1 cellular context compared by ENCODE assay signal in genomic region chr6:90083891-90084290, GRCh38.
TF ChIP-seq lines count a peak whose summit lies in the region.

No MANE protein-coding gene starts in this region.

TF ChIP-seq in K562, 482 proteins besides CTCF, POLR2A, EP300 and RAD21 (continued from another document):
- TF ChIP-seq, protein P1, sequence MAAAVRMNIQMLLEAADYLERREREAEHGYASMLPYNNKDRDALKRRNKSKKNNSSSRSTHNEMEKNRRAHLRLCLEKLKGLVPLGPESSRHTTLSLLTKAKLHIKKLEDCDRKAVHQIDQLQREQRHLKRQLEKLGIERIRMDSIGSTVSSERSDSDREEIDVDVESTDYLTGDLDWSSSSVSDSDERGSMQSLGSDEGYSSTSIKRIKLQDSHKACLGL (CRISPR knock-in tag; IDR thresholded peaks at IDR 0.05; ENCODE audit: borderline replicate concordance, poor library complexity, severe bottlenecking): no peak
- TF ChIP-seq MTA1 (IDR thresholded peaks at IDR 0.05; ENCODE audit: borderline replicate concordance): peak; percentile 20; the same call in 1 of the 2 replicates
- TF ChIP-seq, protein P2, sequence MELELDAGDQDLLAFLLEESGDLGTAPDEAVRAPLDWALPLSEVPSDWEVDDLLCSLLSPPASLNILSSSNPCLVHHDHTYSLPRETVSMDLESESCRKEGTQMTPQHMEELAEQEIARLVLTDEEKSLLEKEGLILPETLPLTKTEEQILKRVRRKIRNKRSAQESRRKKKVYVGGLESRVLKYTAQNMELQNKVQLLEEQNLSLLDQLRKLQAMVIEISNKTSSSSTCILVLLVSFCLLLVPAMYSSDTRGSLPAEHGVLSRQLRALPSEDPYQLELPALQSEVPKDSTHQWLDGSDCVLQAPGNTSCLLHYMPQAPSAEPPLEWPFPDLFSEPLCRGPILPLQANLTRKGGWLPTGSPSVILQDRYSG (tag; conservative IDR thresholded peaks at IDR 0.05; ENCODE audit: low read depth): no peak
- no peak for TF ChIP-seq CHD4 (IDR thresholded peaks at IDR 0.05; ENCODE audit: insufficient read depth, insufficient replicate concordance, low read depth, low read length, poor library complexity, severe bottlenecking)
- 0 out of 2 replicates have a peak, but pooled peaks have one; percentile 59 for TF ChIP-seq ZNF766 (CRISPR knock-in tag; conservative IDR thresholded peaks at IDR 0.05)
- no peak for TF ChIP-seq CREB5 (CRISPR knock-in tag; IDR thresholded peaks at IDR 0.05)
- TF ChIP-seq SMARCE1 (IDR thresholded peaks at IDR 0.05): peak; percentile 69; the same call in 1 of the 2 replicates
- TF ChIP-seq NFE2 (IDR thresholded peaks at IDR 0.05; ENCODE audit: low read depth): peak; percentile 79
- TF ChIP-seq, protein P3, sequence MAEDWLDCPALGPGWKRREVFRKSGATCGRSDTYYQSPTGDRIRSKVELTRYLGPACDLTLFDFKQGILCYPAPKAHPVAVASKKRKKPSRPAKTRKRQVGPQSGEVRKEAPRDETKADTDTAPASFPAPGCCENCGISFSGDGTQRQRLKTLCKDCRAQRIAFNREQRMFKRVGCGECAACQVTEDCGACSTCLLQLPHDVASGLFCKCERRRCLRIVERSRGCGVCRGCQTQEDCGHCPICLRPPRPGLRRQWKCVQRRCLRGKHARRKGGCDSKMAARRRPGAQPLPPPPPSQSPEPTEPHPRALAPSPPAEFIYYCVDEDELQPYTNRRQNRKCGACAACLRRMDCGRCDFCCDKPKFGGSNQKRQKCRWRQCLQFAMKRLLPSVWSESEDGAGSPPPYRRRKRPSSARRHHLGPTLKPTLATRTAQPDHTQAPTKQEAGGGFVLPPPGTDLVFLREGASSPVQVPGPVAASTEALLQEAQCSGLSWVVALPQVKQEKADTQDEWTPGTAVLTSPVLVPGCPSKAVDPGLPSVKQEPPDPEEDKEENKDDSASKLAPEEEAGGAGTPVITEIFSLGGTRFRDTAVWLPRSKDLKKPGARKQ (CRISPR knock-in tag; IDR thresholded peaks at IDR 0.05): no peak
- TF ChIP-seq HSF4 (CRISPR knock-in tag; IDR thresholded peaks at IDR 0.05; ENCODE audit: borderline replicate concordance): no peak
- TF ChIP-seq VEZF1 (CRISPR knock-in tag; IDR thresholded peaks at IDR 0.05): peak; percentile 94
- TF ChIP-seq XRCC5 (IDR thresholded peaks at IDR 0.05; ENCODE audit: low read depth, low read length): no peak
- peak; percentile 37; the same call in 1 of the 2 replicates for TF ChIP-seq RNF2 (IDR thresholded peaks at IDR 0.05)
- peak in 1 of 2 experiments; percentile 70; a peak in 2 of 4 replicates for TF ChIP-seq RCOR1 (IDR thresholded peaks at IDR 0.05; ENCODE audit: borderline replicate concordance in 1 of 2, low read depth in 2 of 2, low read length in 2 of 2)
- no peak for TF ChIP-seq JUND (IDR thresholded peaks at IDR 0.05; ENCODE audit: borderline replicate concordance, low read depth, low read length)
- TF ChIP-seq JUND (tag; IDR thresholded peaks at IDR 0.05; ENCODE audit: borderline replicate concordance, low read depth, low read length): 0 out of 3 replicates have a peak, but pooled peaks have one; percentile 9
- peak; percentile 59; the same call in 1 of the 2 replicates for TF ChIP-seq ZEB2 (IDR thresholded peaks at IDR 0.05)
- peak; percentile 49; the same call in 1 of the 2 replicates for TF ChIP-seq SMARCA4 (IDR thresholded peaks at IDR 0.05)
- no peak for TF ChIP-seq RBM17 (IDR thresholded peaks at IDR 0.05; ENCODE audit: borderline replicate concordance, low read depth, low read length)
- TF ChIP-seq EGR1 (conservative IDR thresholded peaks at IDR 0.05): peak; percentile 58
- TF ChIP-seq DPF2 (IDR thresholded peaks at IDR 0.05): peak; percentile 56; the same call in 1 of the 2 replicates
- no peak for TF ChIP-seq AFF4 (CRISPR knock-in tag; IDR thresholded peaks at IDR 0.05)
- peak; percentile 39; the same call in 1 of the 2 replicates for TF ChIP-seq FOSL1 (tag; conservative IDR thresholded peaks at IDR 0.05)
- TF ChIP-seq CTBP1 (IDR thresholded peaks at IDR 0.05; ENCODE audit: borderline replicate concordance): peak; percentile 35; the same call in 1 of the 2 replicates
- TF ChIP-seq CREM (IDR thresholded peaks at IDR 0.05; ENCODE audit: low read depth): peak; percentile 47
- TF ChIP-seq BRD9 (IDR thresholded peaks at IDR 0.05; ENCODE audit: low read depth, partially characterized antibody): no peak
- TF ChIP-seq, protein P4, sequence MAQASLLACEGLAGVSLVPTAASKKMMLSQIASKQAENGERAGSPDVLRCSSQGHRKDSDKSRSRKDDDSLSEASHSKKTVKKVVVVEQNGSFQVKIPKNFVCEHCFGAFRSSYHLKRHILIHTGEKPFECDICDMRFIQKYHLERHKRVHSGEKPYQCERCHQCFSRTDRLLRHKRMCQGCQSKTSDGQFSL (CRISPR knock-in tag; IDR thresholded peaks at IDR 0.05): peak; percentile 64; the same call in 1 of the 2 replicates
- TF ChIP-seq, protein P4 (tag; IDR thresholded peaks at IDR 0.05): no peak
- no peak for TF ChIP-seq MCM2 (IDR thresholded peaks at IDR 0.05; ENCODE audit: low read depth)
- TF ChIP-seq ZNF395 (CRISPR knock-in tag; IDR thresholded peaks at IDR 0.05): no peak
- peak; percentile 76; the same call in 1 of the 2 replicates for TF ChIP-seq HMBOX1 (IDR thresholded peaks at IDR 0.05)
- no peak for TF ChIP-seq KDM4B (IDR thresholded peaks at IDR 0.05; ENCODE audit: borderline replicate concordance in 2 of 2, low read depth in 1 of 2)
- peak; percentile 98 for TF ChIP-seq SPI1 (IDR thresholded peaks at IDR 0.05; ENCODE audit: borderline replicate concordance, low read depth, low read length)
- no peak for TF ChIP-seq IFI16 (CRISPR knock-in tag; IDR thresholded peaks at IDR 0.05)
